In genomic region chr6:108157972-108158441, GRCh38 we compare ENCODE assay signal across 7 cellular contexts. TPM values are rescaled to one million over a fixed set of nuclear protein-coding genes. Genes with fewer than 3 reads are reported as not detected.
A peak's percentile ranks its signal among the peaks of the same experiment; 100 is the strongest.
DNase-seq lines count a peak whose midpoint lies in the region; ATAC-seq, FAIRE-seq and TF ChIP-seq lines count a peak whose summit lies in the region.

No MANE protein-coding gene starts in this region.

- H3K4me2 ChIP-seq in H1 (ENCODE audit: insufficient read depth in 1 of 2, low read depth in 2 of 2, low read length in 2 of 2) = peak overlapping the region; percentile 28 to 60; a peak in 3 of 4 replicates

- no peak overlapping the region for H3K4ac ChIP-seq in H1 (replicated peaks; ENCODE audit: insufficient read length, low read depth, low read length)

- H3K27me3 ChIP-seq in H1 (replicated peaks in 1 of 4; ENCODE audit: control insufficient read depth in 3 of 4, extremely low read depth in 1 of 4, insufficient read depth in 3 of 4, low read length in 3 of 4) (peaks cover 76 to 95% (median 87%) of the 10 kb centered on the region in 4 experiments), rectal smooth muscle tissue (ENCODE audit: control insufficient read depth, insufficient read depth, low read length) (peaks cover 36% of the 10 kb centered on the region)

- TF ChIP-seq POLR2A in H1 (IDR thresholded peaks at IDR 0.05; ENCODE audit: control extremely low read depth in 1 of 2, low read depth in 2 of 2, low read length in 2 of 2) = no peak

- ATAC-seq in HG03520 (IDR thresholded peaks at IDR 0.05; ENCODE audit: unreplicated experiment) = no peak

- no peak overlapping the region for H2BK5ac ChIP-seq in H1 (ENCODE audit: low read depth, low read length)

- CTCF ChIA-PET in H1 (lab: Charles Lee; ENCODE audit: partially characterized antibody) = interaction anchor here (1.1 to 7.8 kb wide), 6 partner anchors 13 to 365 kb away, joined by 3 to 51 read pairs (median 6); no protein-coding TSS in a partner anchor

- H3K56ac ChIP-seq in H1 (replicated peaks; ENCODE audit: insufficient read length, low read depth, low read length) = no peak overlapping the region

- FAIRE-seq in H1 (lab: Jason Lieb, UNC) = no peak

- H3K79me2 ChIP-seq in H1 (ENCODE audit: control insufficient read depth in 1 of 2, insufficient read depth in 2 of 2, low read length in 2 of 2) = no peaks in the 10 kb centered on the region

- H4K8ac ChIP-seq in H1 (ENCODE audit: extremely low read depth, insufficient read depth, low read length) = no peak overlapping the region; the same call in 1 of the 2 replicates

- H4K20me1 ChIP-seq in H1 (replicated peaks in 1 of 2; ENCODE audit: control insufficient read depth in 1 of 2, insufficient read depth in 2 of 2, low read length in 2 of 2) = peaks cover 7 to 17% of the 10 kb centered on the region in 2 experiments

- no peak overlapping the region for H3K23ac ChIP-seq in H1 (ENCODE audit: insufficient read length)

- H2BK120ac ChIP-seq in H1 (replicated peaks; ENCODE audit: low read depth, low read length) = no peak overlapping the region

- H3K18ac ChIP-seq in H1 (ENCODE audit: extremely low read depth, low read length) = no peak overlapping the region; the same call in 1 of the 2 replicates

- H4K91ac ChIP-seq in H1 (replicated peaks; ENCODE audit: insufficient read length, low read length) = no peak overlapping the region

- no peak overlapping the region for H3K14ac ChIP-seq in H1 (ENCODE audit: insufficient read length)

- H3K4me1 ChIP-seq in ES-I3 (ENCODE audit: insufficient read depth, low read length) (no peaks in the 10 kb centered on the region; the same call in 1 of the 2 replicates), H1 (replicated peaks in 1 of 4; ENCODE audit: control insufficient read depth in 3 of 4, insufficient read depth in 4 of 4, low read length in 3 of 4) (peaks cover 6 to 14% (median 10%) of the 10 kb centered on the region in 4 experiments; a peak in 6 of 7 replicates), rectal smooth muscle tissue (ENCODE audit: control insufficient read depth, insufficient read depth, low read length) (no peaks in the 10 kb centered on the region)

- H2AFZ ChIP-seq in H1 (ENCODE audit: low read length) = no peak overlapping the region

- no peak overlapping the region for H2AK5ac ChIP-seq in H1 (ENCODE audit: low read depth, low read length)

- no peak overlapping the region for H2BK12ac ChIP-seq in H1 (ENCODE audit: low read depth, low read length)

- H3K9ac ChIP-seq in ES-I3 (ENCODE audit: low read depth, low read length) = peak overlapping the region; percentile 19; the same call in 1 of the 2 replicates
- no peak overlapping the region for H3K9ac ChIP-seq in H1 (replicated peaks in 1 of 4; ENCODE audit: extremely low read depth in 1 of 4, low read depth in 3 of 4, low read length in 3 of 4)
- no peak overlapping the region for H3K9ac ChIP-seq in rectal smooth muscle tissue (ENCODE audit: low read length)

- H3K4me3 ChIP-seq in H1 (ENCODE audit: extremely low read depth in 1 of 4, insufficient read depth in 2 of 4, low read depth in 3 of 4, low read length in 4 of 4) (peak overlapping the region in 1 of 4 experiments; percentile 50; a peak in 4 of 8 replicates), rectal smooth muscle tissue (ENCODE audit: low read length) (peak overlapping the region; percentile 32)

- H3K23me2 ChIP-seq in H1 (ENCODE audit: low read depth, low read length) = no peaks in the 10 kb centered on the region; the same call in 1 of the 2 replicates

- POLR2A ChIA-PET in H1 (lab: Charles Lee; ENCODE audit: partially characterized antibody) = interaction anchor here (0.6 to 3.5 kb wide), 3 partner anchors 11 to 160 kb away, joined by 3 to 19 read pairs (median 3); no protein-coding TSS in a partner anchor

- TF ChIP-seq CTCF in H1 (IDR thresholded peaks at IDR 0.05; ENCODE audit: control extremely low read depth in 1 of 3, insufficient read depth in 1 of 3, low read depth in 1 of 3, low read length in 3 of 3) = no peak

- H2BK20ac ChIP-seq in H1 (ENCODE audit: low read length) = no peak overlapping the region

- 5% methylated on average over 28 of the region's 37 CpGs; no CpG with 5 or more reads in 1 of the 2 experiments for WGBS in H1 (ENCODE audit: extremely low coverage in 1 of 2, insufficient coverage in 1 of 2, insufficient read length in 1 of 2, insufficient replicate concordance in 2 of 2, low coverage in 1 of 2, low lambda C conversion rate in 2 of 2, missing lambda C conversion rate in 1 of 2), 2 experiments

- TF ChIP-seq RAD21 in H1 (IDR thresholded peaks at IDR 0.05 in 1 of 2, conservative IDR thresholded peaks at IDR 0.05 in 1 of 2; ENCODE audit: low read depth in 2 of 2, low read length in 2 of 2) = no peak

- DNase-seq in NCI-H748 (lab: John Stamatoyannopoulos, UW; ENCODE audit: unreplicated experiment) (peak; percentile 76), H1 (ENCODE audit: low read depth in 1 of 2, low spot score in 2 of 2) (peak in 1 of 2 experiments; percentile 62), SHP77 (lab: John Stamatoyannopoulos, UW) (no peak), amniotic stem cell (lab: John Stamatoyannopoulos, UW) (no peak)

- H2BK15ac ChIP-seq in H1 (ENCODE audit: low read length) = no peak overlapping the region

- H4K5ac ChIP-seq in H1 (ENCODE audit: insufficient read length, low read depth, low read length) = no peak overlapping the region

- no peak for TF ChIP-seq EP300 in H1 (IDR thresholded peaks at IDR 0.05; ENCODE audit: borderline replicate concordance in 1 of 2, low read depth in 2 of 2, low read length in 2 of 2)

- H3K27ac ChIP-seq in H1 (ENCODE audit: low read depth, low read length) (no peak overlapping the region), rectal smooth muscle tissue (ENCODE audit: low read depth, low read length) (no peak overlapping the region)

- H3K9me3 ChIP-seq in ES-I3 (ENCODE audit: control insufficient read depth, insufficient read depth, low read length) = no peaks in the 10 kb centered on the region
- no peaks in the 10 kb centered on the region for H3K9me3 ChIP-seq in H1 (ENCODE audit: insufficient read depth in 2 of 2, low read depth in 1 of 2, low read length in 1 of 2)

- H3K79me1 ChIP-seq in H1 (ENCODE audit: low read depth, low read length) = no peaks in the 10 kb centered on the region

- H3K36me3 ChIP-seq in ES-I3 (ENCODE audit: insufficient read depth, low read length) (no peaks in the 10 kb centered on the region), H1 (ENCODE audit: control insufficient read depth in 2 of 4, insufficient read depth in 4 of 4, low read length in 3 of 4) (no peaks in the 10 kb centered on the region), rectal smooth muscle tissue (ENCODE audit: control insufficient read depth, insufficient read depth, low read length) (no peaks in the 10 kb centered on the region)

TF ChIP-seq in H1, 55 proteins besides CTCF, POLR2A, EP300 and RAD21 (continues in another document):
- peak; percentile 59; the same call in 1 of the 2 replicates for TF ChIP-seq YY1 (IDR thresholded peaks at IDR 0.05; ENCODE audit: low read depth, low read length)
- TF ChIP-seq KDM1A (IDR thresholded peaks at IDR 0.05; ENCODE audit: borderline replicate concordance, low read length) = peak; percentile 100
- no peak for TF ChIP-seq BCL11A (IDR thresholded peaks at IDR 0.05; ENCODE audit: low read depth in 2 of 2, low read length in 2 of 2)
- peak; percentile 3 for TF ChIP-seq ASH2L (IDR thresholded peaks at IDR 0.05; ENCODE audit: low read length)
- TF ChIP-seq HDAC2 (IDR thresholded peaks at IDR 0.05; ENCODE audit: borderline replicate concordance in 1 of 2, low read depth in 2 of 2, low read length in 2 of 2) = peak in 1 of 2 experiments; percentile 93; a peak in 1 of 4 replicates
- TF ChIP-seq MAX (IDR thresholded peaks at IDR 0.05) = peak; percentile 92
- TF ChIP-seq SP1 (IDR thresholded peaks at IDR 0.05; ENCODE audit: low read depth, low read length) = 0 out of 2 replicates have a peak, but pooled peaks have one; percentile 50
- TF ChIP-seq SUZ12 (IDR thresholded peaks at IDR 0.05; ENCODE audit: low read length) = peak; percentile 85
- TF ChIP-seq KDM5A (IDR thresholded peaks at IDR 0.05; ENCODE audit: low read length) = no peak
- 0 out of 2 replicates have a peak, but pooled peaks have one; percentile 9 for TF ChIP-seq RBBP5 (IDR thresholded peaks at IDR 0.05; ENCODE audit: borderline replicate concordance, low read depth, low read length)
- TF ChIP-seq JUND (IDR thresholded peaks at IDR 0.05; ENCODE audit: low read length) = no peak
- no peak for TF ChIP-seq CHD1 (IDR thresholded peaks at IDR 0.05; ENCODE audit: low read depth, low read length)
- no peak for TF ChIP-seq MAFK (IDR thresholded peaks at IDR 0.05; ENCODE audit: low read depth, low read length)
- peak; percentile 53 for TF ChIP-seq E2F6 (IDR thresholded peaks at IDR 0.05)

RNA-seq across cellular contexts. Expression of gene NR2E1, which starts 7.8 kb away (rescaled TPM):
- not detected in 2 replicates for total RNA-seq in H1 (2021; fragmentation: NEBNext Ultra II Directional; extraction: Animal tissue kit (Norgen Biotek cat#: 25700))
- not detected in 2 replicates for polyA plus RNA-seq in H1 (2011; rRNA removed)
- not detected for polyA plus RNA-seq in H1 (2011; cell fraction: cytosol; rRNA removed)
- not detected for polyA plus RNA-seq in H1 (2011; cell fraction: nucleus; rRNA removed)
- not detected in 4 replicates for polyA plus RNA-seq in H1 (2012, experiment 1 of 2)
- polyA plus RNA-seq in H1 (2012, experiment 2 of 2) = not detected
- polyA plus RNA-seq in H1 (2013, experiment 1 of 2) = not detected
- not detected for polyA plus RNA-seq in H1 (2013, experiment 2 of 2)
- not detected in 2 replicates for polyA minus RNA-seq in H1 (2011; rRNA and poly(A)+ RNA removed)
- not detected for polyA minus RNA-seq in H1 (2011; cell fraction: cytosol; rRNA and poly(A)+ RNA removed)
- not detected for polyA minus RNA-seq in H1 (2011; cell fraction: nucleus; rRNA and poly(A)+ RNA removed)
